Comparison of ENCODE assay signal across 8 cellular contexts in the genomic region with DNA sequence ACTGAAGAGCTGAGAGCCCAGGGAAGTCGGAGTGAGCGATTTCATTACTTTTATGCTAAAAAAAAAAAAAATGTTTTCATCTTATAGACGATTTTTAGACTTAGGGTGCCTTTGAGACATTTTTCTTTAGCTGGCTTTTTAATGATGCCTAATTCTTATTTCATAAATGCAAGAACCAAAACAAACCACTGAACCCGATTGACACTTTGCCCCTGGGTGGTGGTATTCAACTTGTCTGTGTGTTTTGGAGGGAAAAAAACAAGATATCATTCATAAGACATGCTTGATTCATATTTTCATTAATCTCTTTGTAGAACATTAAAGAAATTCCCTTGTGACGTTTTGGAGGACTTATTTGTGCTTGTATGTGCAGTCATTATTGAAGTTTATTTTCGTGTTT. TPM values are rescaled to one million over a fixed set of nuclear protein-coding genes. Genes with fewer than 3 reads are reported as not detected.
A peak's percentile ranks its signal among the peaks of the same experiment; 100 is the strongest.
DNase-seq lines count a peak whose midpoint lies in the region; ATAC-seq and TF ChIP-seq lines count a peak whose summit lies in the region.

No MANE protein-coding gene starts in this region.

- H3K4me3 Mint-ChIP-seq in activated T-cell treated with anti-CD3 and anti-CD28 coated beads, Interleukin-2, amount 50 U/mL, for 4 hours = peak overlapping the region; percentile 91
- H3K4me3 Mint-ChIP-seq in brain = peak overlapping the region; percentile 91 to 98 (median 95)

- TF ChIP-seq CTCF in brain (conservative IDR thresholded peaks at IDR 0.05) (no peak), tibial artery (IDR thresholded peaks at IDR 0.05) (no peak)

- no peaks in the 10 kb centered on the region for H3K27me3 ChIP-seq in tibial artery

- H3K27ac Mint-ChIP-seq in brain = peak overlapping the region; percentile 91 to 96 (median 95)

- H3K4me1 ChIP-seq in tibial artery = peaks cover 0 to 52% (median 24%) of the 10 kb centered on the region in 4 donors

- H3K36me3 Mint-ChIP-seq in activated T-cell treated with anti-CD3 and anti-CD28 coated beads, Interleukin-2, amount 50 U/mL, for 4 hours (ENCODE audit: insufficient read depth) = peaks cover 3% of the 10 kb centered on the region
- peaks cover 18% of the 10 kb centered on the region for H3K36me3 Mint-ChIP-seq in brain

- peak overlapping the region; percentile 92 to 97 for H3K27ac ChIP-seq in tibial artery

- no peaks in the 10 kb centered on the region for H3K9me3 ChIP-seq in tibial artery

- DNase-seq in activated T-cell treated with anti-CD3 and anti-CD28 coated beads, Interleukin-2, amount 50 U/mL, for 4 hours = no peak
- DNase-seq in activated T-cell treated with anti-CD3 and anti-CD28 coated beads, Interleukin-2, amount 50 U/mL, for 1 hour = no peak
- DNase-seq in medulla oblongata (ENCODE audit: extremely low spot score) = peak; percentile 42
- no peak for DNase-seq in tibial artery
- no peak for DNase-seq in AG08395 (ENCODE audit: low spot score)
- DNase-seq in germinal center (ENCODE audit: low spot score) = no peak
- DNase-seq in NCI-H1436 (lab: John Stamatoyannopoulos, UW) = no peak

- no peaks in the 10 kb centered on the region for H3K36me3 ChIP-seq in tibial artery

- H3K4me3 ChIP-seq in tibial artery = peak overlapping the region; percentile 73 to 91

- H3K27me3 Mint-ChIP-seq in activated T-cell treated with anti-CD3 and anti-CD28 coated beads, Interleukin-2, amount 50 U/mL, for 4 hours (ENCODE audit: low read depth) = peaks cover 5% of the 10 kb centered on the region
- H3K27me3 Mint-ChIP-seq in brain = peaks cover 56% of the 10 kb centered on the region

- ATAC-seq in activated T-cell treated with anti-CD3 and anti-CD28 coated beads, Interleukin-2, amount 50 U/mL, for 4 hours = no peak

- no peaks in the 10 kb centered on the region for H3K9me3 Mint-ChIP-seq in activated T-cell treated with anti-CD3 and anti-CD28 coated beads, Interleukin-2, amount 50 U/mL, for 4 hours
- peaks cover 0 to 4% (median 0%) of the 10 kb centered on the region in 5 experiments for H3K9me3 Mint-ChIP-seq in brain

- intact Hi-C loops in tibial artery (cut with DNase I; ENCODE audit: low total_unique reads) = no loop called here

- peaks cover 52% of the 10 kb centered on the region for H3K4me1 Mint-ChIP-seq in activated T-cell treated with anti-CD3 and anti-CD28 coated beads, Interleukin-2, amount 50 U/mL, for 4 hours (ENCODE audit: low read depth)
- H3K4me1 Mint-ChIP-seq in brain = peaks cover 53% of the 10 kb centered on the region

RNA-seq across cellular contexts. Expression of gene TLE4, which starts 2.4 kb away (rescaled TPM):
- 10 to 100 TPM; 13.4 to 18.9 (median 14.1) TPM for total RNA-seq in activated T-cell treated with anti-CD3 and anti-CD28 coated beads, Interleukin-2, amount 50 U/mL, for 4 hours
- polyA plus RNA-seq in brain (ENCODE audit: insufficient read depth, low read depth, low replicate concordance) = 24.9 TPM
